Comparison of ENCODE assay signal across 16 cellular contexts in genomic region chr1:18199462-18199861, GRCh38.
DNase-seq lines count a peak whose midpoint lies in the region; TF ChIP-seq lines count a peak whose summit lies in the region.
"Had no signal": no experiment of that assay in that cellular context is flagged by ENCODE, and none has a peak within 500 bp of the region (broad histone marks: within the 10 kb centered on the region; RNA-seq: fewer than 3 reads in every experiment).

No MANE protein-coding gene starts in this region.

- H3K27ac Mint-ChIP-seq in endodermal cell: no peak overlapping the region
- H3K27ac Mint-ChIP-seq: activated naive CD8-positive, alpha-beta T cell treated with anti-CD3 and anti-CD28 coated beads for 36 hours; activated T-cell treated with anti-CD3 and anti-CD28 coated beads, Interleukin-2, amount 50 U/mL, for 24 hours had no signal

- no peaks in the 10 kb centered on the region for H3K9me3 Mint-ChIP-seq in endodermal cell
- H3K9me3 Mint-ChIP-seq: activated naive CD8-positive, alpha-beta T cell treated with anti-CD3 and anti-CD28 coated beads for 36 hours; activated T-cell treated with anti-CD3 and anti-CD28 coated beads, Interleukin-2, amount 50 U/mL, for 24 hours had no signal

- H3K27ac ChIP-seq in endodermal cell (ENCODE audit: low read depth, low read length): no peak overlapping the region
- H3K27ac ChIP-seq: left ventricle myocardium inferior had no signal

- H3K4me1 ChIP-seq in endodermal cell (ENCODE audit: control insufficient read depth, insufficient read depth, low read length): peaks cover 25% of the 10 kb centered on the region
- H3K4me1 ChIP-seq: Caco-2, left ventricle myocardium inferior had no signal

- peaks cover 47% of the 10 kb centered on the region for H3K4me1 Mint-ChIP-seq in endodermal cell
- H3K4me1 Mint-ChIP-seq: activated naive CD8-positive, alpha-beta T cell treated with anti-CD3 and anti-CD28 coated beads for 36 hours had no signal

- no peak for TF ChIP-seq CTCF in endodermal cell (conservative IDR thresholded peaks at IDR 0.05)

- no peak overlapping the region for H3K4me3 ChIP-seq in endodermal cell (ENCODE audit: low read length)
- H3K4me3 ChIP-seq: left ventricle myocardium inferior had no signal

- peaks cover 39% of the 10 kb centered on the region for H3K27me3 Mint-ChIP-seq in endodermal cell (ENCODE audit: insufficient read depth)

- no peak overlapping the region for H3K9ac ChIP-seq in endodermal cell (ENCODE audit: extremely low read depth, low read length, poor library complexity, severe bottlenecking)

- WGBS in endodermal cell (ENCODE audit: insufficient coverage in 1 of 2, insufficient read length in 1 of 2), 2 experiments: 31 to 46% methylated on average over 10 to 13 of the region's 14 CpGs

- DNase-seq in DMS 273 (lab: John Stamatoyannopoulos, UW; ENCODE audit: unreplicated experiment) (peak; percentile 84), NCI-H1694 treated with DMSO at 0.1 percent for 48 hours (lab: John Stamatoyannopoulos, UW) (peak; percentile 85), NCI-H526 (lab: John Stamatoyannopoulos, UW) (peak; percentile 54 to 79), endodermal cell (peak; percentile 83), HuH-7.5 (ENCODE audit: low spot score) (no peak), SW480 (ENCODE audit: low spot score) (no peak)
- no peak for DNase-seq in stimulated activated CD8-positive, alpha-beta memory T cell treated with anti-CD3 and anti-CD28 coated beads, Interleukin-4, amount 100 ng/mL, for 48 hours
- DNase-seq in stimulated activated CD4-positive, alpha-beta T cell treated with anti-CD3 and anti-CD28 coated beads, Interleukin-4, amount 100 ng/mL, for 4 hours: no peak
- DNase-seq: activated CD4-positive, alpha-beta T cell treated with anti-CD3 and anti-CD28 coated beads, Interleukin-2, amount 50 U/mL, for 4 hours; activated naive CD8-positive, alpha-beta T cell treated with anti-CD3 and anti-CD28 coated beads for 36 hours; activated T-cell treated with anti-CD3 and anti-CD28 coated beads, Interleukin-2, amount 50 U/mL, for 24 hours; Caco-2; effector CD4-positive, alpha-beta T cell; left ventricle myocardium inferior; MM.1S; stimulated activated naive CD8-positive, alpha-beta T cell treated with anti-CD3 and anti-CD28 coated beads, Interleukin-15, Interleukin-2, amounts not matched to agents 100 U/mL and 50 U/mL, for 24 hours had no signal

- no peaks in the 10 kb centered on the region for H3K9me3 ChIP-seq in endodermal cell (ENCODE audit: control insufficient read depth, low read length)
- H3K9me3 ChIP-seq: Caco-2, left ventricle myocardium inferior had no signal

- H3K36me3 ChIP-seq in endodermal cell (ENCODE audit: control insufficient read depth, insufficient read depth, low read length): no peaks in the 10 kb centered on the region
- H3K36me3 ChIP-seq: left ventricle myocardium inferior had no signal

- H3K27me3 ChIP-seq in endodermal cell (ENCODE audit: control insufficient read depth, insufficient read depth, low read length, poor library complexity, severe bottlenecking): peaks cover 28% of the 10 kb centered on the region

- H3K36me3 Mint-ChIP-seq in endodermal cell (ENCODE audit: low read depth): no peaks in the 10 kb centered on the region
- H3K36me3 Mint-ChIP-seq: activated naive CD8-positive, alpha-beta T cell treated with anti-CD3 and anti-CD28 coated beads for 36 hours had no signal

- H3K4me3 Mint-ChIP-seq in endodermal cell: peak overlapping the region; percentile 36
- H3K4me3 Mint-ChIP-seq: activated naive CD8-positive, alpha-beta T cell treated with anti-CD3 and anti-CD28 coated beads for 36 hours; activated T-cell treated with anti-CD3 and anti-CD28 coated beads, Interleukin-2, amount 50 U/mL, for 24 hours had no signal

Comparison
In these comparisons a context has a peak if more than half of its experiments do, and no peak if none do; other contexts are left out.
1. DNase-seq: peak in DMS 273 (single experiment), NCI-H1694 treated with DMSO at 0.1 percent for 48 hours (single experiment), NCI-H526 (2 of 2) and endodermal cell (single experiment); none in HuH-7.5 (single experiment), stimulated activated CD8-positive, alpha-beta memory T cell treated with anti-CD3 and anti-CD28 coated beads, Interleukin-4, amount 100 ng/mL, for 48 hours (single experiment), stimulated activated CD4-positive, alpha-beta T cell treated with anti-CD3 and anti-CD28 coated beads, Interleukin-4, amount 100 ng/mL, for 4 hours (0 of 2) and SW480 (single experiment).